ENCODE assay signal across 22 cellular contexts in genomic region chr12:69884386-69884785, GRCh38. TPM values are rescaled to one million over a fixed set of nuclear protein-coding genes. Genes with fewer than 3 reads are reported as not detected.
DNase-seq lines count a peak whose midpoint lies in the region; ATAC-seq, FAIRE-seq and TF ChIP-seq lines count a peak whose summit lies in the region.
"Had no signal": no experiment of that assay in that cellular context is flagged by ENCODE, and none has a peak within 500 bp of the region (broad histone marks: within the 10 kb centered on the region; RNA-seq: fewer than 3 reads in every experiment).

No MANE protein-coding gene starts in this region.

- H3K27me3 Mint-ChIP-seq in activated CD4-positive, alpha-beta T cell treated with anti-CD3 and anti-CD28 coated beads, Interleukin-2, amount 10 ng/mL, durations not matched to agents 24 days and 14 days: peaks cover 9% of the 10 kb centered on the region
- H3K27me3 Mint-ChIP-seq in T-helper 17 cell: peaks cover 14% of the 10 kb centered on the region

- H3K9ac ChIP-seq in H1 (replicated peaks in 1 of 4; ENCODE audit: extremely low read depth in 1 of 4, low read depth in 3 of 4, low read length in 3 of 4): no peak overlapping the region
- H3K9ac ChIP-seq: BLaER1 treated with 17β-estradiol and CSF1 and Interleukin-3, amounts not matched to agents 10 nM and 100 nM had no signal

- TF ChIP-seq POLR2A in H1 (IDR thresholded peaks at IDR 0.05; ENCODE audit: control extremely low read depth in 1 of 2, low read depth in 2 of 2, low read length in 2 of 2): no peak

- ATAC-seq in T-helper 17 cell (no peak), GM18517 (IDR thresholded peaks at IDR 0.05; ENCODE audit: unreplicated experiment) (no peak)

- H3K14ac ChIP-seq in H1 (ENCODE audit: insufficient read length): no peak overlapping the region

- POLR2A ChIA-PET in H1 (lab: Charles Lee; ENCODE audit: partially characterized antibody): interaction anchor here (1.2 kb wide), 1 partner anchor 358 kb away, joined by 4 read pairs; the partner anchor contains the start of gene CNOT2

- H3K27me3 ChIP-seq in H1 (replicated peaks in 1 of 4; ENCODE audit: control insufficient read depth in 3 of 4, extremely low read depth in 1 of 4, insufficient read depth in 3 of 4, low read length in 3 of 4): 0 out of 7 replicates have a peak, but pooled peaks cover 0 to 2% (median 0%) of the 10 kb centered on the region in 4 experiments
- H3K27me3 ChIP-seq in tibial artery: no peaks in the 10 kb centered on the region
- H3K27me3 ChIP-seq: BLaER1 treated with 17β-estradiol and CSF1 and Interleukin-3, amounts not matched to agents 10 nM and 100 nM; breast epithelium; SJCRH30 had no signal

- 97% methylated on average over 2 of the region's 2 CpGs; no CpG with 5 or more reads in 1 of the 2 experiments for WGBS in H1 (ENCODE audit: extremely low coverage in 1 of 2, insufficient coverage in 1 of 2, insufficient read length in 1 of 2, insufficient replicate concordance in 2 of 2, low coverage in 1 of 2, low lambda C conversion rate in 2 of 2, missing lambda C conversion rate in 1 of 2), 2 experiments

- no peaks in the 10 kb centered on the region for H3K36me3 ChIP-seq in H1 (ENCODE audit: control insufficient read depth in 2 of 4, insufficient read depth in 4 of 4, low read length in 3 of 4)
- no peaks in the 10 kb centered on the region for H3K36me3 ChIP-seq in tibial artery
- H3K36me3 ChIP-seq: BLaER1 treated with 17β-estradiol and CSF1 and Interleukin-3, amounts not matched to agents 10 nM and 100 nM; breast epithelium; MG63; SJCRH30; WERI-Rb-1 had no signal

- H3K4me3 ChIP-seq in H1 (ENCODE audit: extremely low read depth in 1 of 4, insufficient read depth in 2 of 4, low read depth in 3 of 4, low read length in 4 of 4): no peak overlapping the region
- no peak overlapping the region for H3K4me3 ChIP-seq in tibial artery
- H3K4me3 ChIP-seq: BLaER1 treated with 17β-estradiol and CSF1 and Interleukin-3, amounts not matched to agents 10 nM and 100 nM; breast epithelium; MG63; SJCRH30 had no signal

- FAIRE-seq in H1 (lab: Jason Lieb, UNC): no peak
- FAIRE-seq: A204.1 had no signal

- no peak overlapping the region for H3K56ac ChIP-seq in H1 (replicated peaks; ENCODE audit: insufficient read length, low read depth, low read length)

- H3K18ac ChIP-seq in H1 (ENCODE audit: extremely low read depth, low read length): no peak overlapping the region

- H3K4me1 Mint-ChIP-seq in activated CD4-positive, alpha-beta T cell treated with anti-CD3 and anti-CD28 coated beads, Interleukin-2, amount 10 ng/mL, durations not matched to agents 24 days and 14 days: no peaks in the 10 kb centered on the region
- H3K4me1 Mint-ChIP-seq in T-helper 17 cell: no peaks in the 10 kb centered on the region

- no peak overlapping the region for H3K4me2 ChIP-seq in H1 (ENCODE audit: insufficient read depth in 1 of 2, low read depth in 2 of 2, low read length in 2 of 2)
- H3K4me2 ChIP-seq: BLaER1 treated with 17β-estradiol and CSF1 and Interleukin-3, amounts not matched to agents 10 nM and 100 nM had no signal

- H3K36me3 Mint-ChIP-seq in activated CD4-positive, alpha-beta T cell treated with anti-CD3 and anti-CD28 coated beads, Interleukin-2, amount 10 ng/mL, durations not matched to agents 24 days and 14 days (ENCODE audit: low read depth): no peaks in the 10 kb centered on the region
- H3K36me3 Mint-ChIP-seq in T-helper 17 cell (ENCODE audit: low read depth): no peaks in the 10 kb centered on the region

- no peak overlapping the region for H4K91ac ChIP-seq in H1 (replicated peaks; ENCODE audit: insufficient read length, low read length)

- H3K4ac ChIP-seq in H1 (replicated peaks; ENCODE audit: insufficient read length, low read depth, low read length): no peak overlapping the region

- H2BK5ac ChIP-seq in H1 (ENCODE audit: low read depth, low read length): no peak overlapping the region; the same call in 1 of the 2 replicates

- H3K27ac ChIP-seq in H1 (ENCODE audit: low read depth, low read length) (no peak overlapping the region), tibial artery (no peak overlapping the region)
- H3K27ac ChIP-seq: BLaER1 treated with 17β-estradiol and CSF1 and Interleukin-3, amounts not matched to agents 10 nM and 100 nM; breast epithelium; SJCRH30; WERI-Rb-1 had no signal

- TF ChIP-seq EP300 in H1 (IDR thresholded peaks at IDR 0.05; ENCODE audit: borderline replicate concordance in 1 of 2, low read depth in 2 of 2, low read length in 2 of 2): no peak

- H3K4me1 ChIP-seq in H1 (replicated peaks in 1 of 4; ENCODE audit: control insufficient read depth in 3 of 4, insufficient read depth in 4 of 4, low read length in 3 of 4) (peaks cover 0 to 2% (median 1%) of the 10 kb centered on the region in 4 experiments; a peak in 1 of 7 replicates), tibial artery (peaks cover 0 to 14% (median under 1%) of the 10 kb centered on the region in 4 donors)
- H3K4me1 ChIP-seq: breast epithelium had no signal

- H3K27ac Mint-ChIP-seq in activated CD4-positive, alpha-beta T cell treated with anti-CD3 and anti-CD28 coated beads, Interleukin-2, amount 10 ng/mL, durations not matched to agents 24 days and 14 days: no peak overlapping the region
- no peak overlapping the region for H3K27ac Mint-ChIP-seq in T-helper 17 cell
- H3K27ac Mint-ChIP-seq: T-helper 1 cell treated with Interleukin-12 subunit alpha and Interleukin-12 subunit beta and Interleukin-4 antibody, amounts not matched to agents 30 μg/mL and 1 μg/mL, for 36 hours had no signal

- H2BK12ac ChIP-seq in H1 (ENCODE audit: low read depth, low read length): peak overlapping the region; percentile 76; the same call in 1 of the 2 replicates

- intact Hi-C loops in activated CD4-positive, alpha-beta T cell treated with anti-CD3 and anti-CD28 coated beads, Interleukin-2, amount 10 ng/mL, durations not matched to agents 24 days and 14 days (cut with micrococcal nuclease): no loop called here
- intact Hi-C loops in tibial artery (cut with DNase I; ENCODE audit: low total_unique reads): loop anchor here (5.0 to 10.0 kb wide), 2 partner anchors 510 to 693 kb away; no protein-coding TSS in a partner anchor

- H3K23me2 ChIP-seq in H1 (ENCODE audit: low read depth, low read length): no peaks in the 10 kb centered on the region

- H3K79me1 ChIP-seq in H1 (ENCODE audit: low read depth, low read length): no peaks in the 10 kb centered on the region

- H3K9me3 ChIP-seq in H1 (ENCODE audit: insufficient read depth in 2 of 2, low read depth in 1 of 2, low read length in 1 of 2) (no peaks in the 10 kb centered on the region), tibial artery (no peaks in the 10 kb centered on the region), T-helper 17 cell (ENCODE audit: control insufficient read depth, low read length, poor library complexity, severe bottlenecking) (no peaks in the 10 kb centered on the region)
- H3K9me3 ChIP-seq: BLaER1 treated with 17β-estradiol and CSF1 and Interleukin-3, amounts not matched to agents 10 nM and 100 nM; breast epithelium; MG63; SJCRH30 had no signal

- CTCF ChIA-PET in H1 (lab: Charles Lee; ENCODE audit: partially characterized antibody): interaction anchor here (0.6 to 1.8 kb wide), 7 partner anchors 9 to 843 kb away, joined by 3 to 14 read pairs (median 3); no protein-coding TSS in a partner anchor

- peak overlapping the region; percentile 8; the same call in 1 of the 2 replicates for H2AFZ ChIP-seq in H1 (ENCODE audit: low read length)

- H4K20me1 ChIP-seq in H1 (replicated peaks in 1 of 2; ENCODE audit: control insufficient read depth in 1 of 2, insufficient read depth in 2 of 2, low read length in 2 of 2): no peaks in the 10 kb centered on the region
- H4K20me1 ChIP-seq: BLaER1 treated with 17β-estradiol and CSF1 and Interleukin-3, amounts not matched to agents 10 nM and 100 nM had no signal

- H2BK20ac ChIP-seq in H1 (ENCODE audit: low read length): no peak overlapping the region

- no peak overlapping the region for H2AK5ac ChIP-seq in H1 (ENCODE audit: low read depth, low read length)

- TF ChIP-seq RAD21 in H1 (IDR thresholded peaks at IDR 0.05 in 1 of 2, conservative IDR thresholded peaks at IDR 0.05 in 1 of 2; ENCODE audit: low read depth in 2 of 2, low read length in 2 of 2): no peak

- no peak overlapping the region for H2BK120ac ChIP-seq in H1 (replicated peaks; ENCODE audit: low read depth, low read length)

- TF ChIP-seq CTCF in H1 (IDR thresholded peaks at IDR 0.05; ENCODE audit: control extremely low read depth in 1 of 3, insufficient read depth in 1 of 3, low read depth in 1 of 3, low read length in 3 of 3) (no peak), tibial artery (IDR thresholded peaks at IDR 0.05) (no peak)

- H3K9me3 Mint-ChIP-seq in activated CD4-positive, alpha-beta T cell treated with anti-CD3 and anti-CD28 coated beads, Interleukin-2, amount 10 ng/mL, durations not matched to agents 24 days and 14 days: no peaks in the 10 kb centered on the region
- H3K9me3 Mint-ChIP-seq: T-helper 1 cell treated with Interleukin-12 subunit alpha and Interleukin-12 subunit beta and Interleukin-4 antibody, amounts not matched to agents 30 μg/mL and 1 μg/mL, for 36 hours had no signal

- peak; percentile 36 for DNase-seq in activated CD4-positive, alpha-beta T cell treated with anti-CD3 and anti-CD28 coated beads, Interleukin-2, amount 10 ng/mL, durations not matched to agents 24 days and 14 days
- DNase-seq in activated CD4-positive, alpha-beta T cell treated with anti-CD3 and anti-CD28 coated beads, Interleukin-2, amount 50 U/mL, for 48 hours: no peak
- DNase-seq in NCI-H69 (lab: John Stamatoyannopoulos, UW) (peak; percentile 80), H1 (ENCODE audit: low read depth in 1 of 2, low spot score in 2 of 2) (no peak), tibial artery (no peak), T-helper 17 cell (no peak)
- DNase-seq in stimulated activated CD4-positive, alpha-beta T cell treated with anti-CD3 and anti-CD28 coated beads, Interleukin-12 subunit alpha, Interleukin-12 subunit beta, amount 100 ng/mL, for 4 hours: no peak
- DNase-seq: activated T-cell treated with anti-CD3 and anti-CD28 coated beads for 4 hours; head of caudate nucleus; MG63; NCI-H1694 treated with DMSO at 0.1 percent for 48 hours; NCI-H524 treated with DMSO at 0.1 percent for 48 hours; retina; stimulated activated CD8-positive, alpha-beta memory T cell treated with anti-CD3 and anti-CD28 coated beads, Interleukin-4, amount 100 ng/mL, for 48 hours; WERI-Rb-1 had no signal

- H3K79me2 ChIP-seq in H1 (ENCODE audit: control insufficient read depth in 1 of 2, insufficient read depth in 2 of 2, low read length in 2 of 2): no peaks in the 10 kb centered on the region

- no peak overlapping the region for H4K5ac ChIP-seq in H1 (ENCODE audit: insufficient read length, low read depth, low read length)

- H4K8ac ChIP-seq in H1 (ENCODE audit: extremely low read depth, insufficient read depth, low read length): no peak overlapping the region

- no peak overlapping the region for H2BK15ac ChIP-seq in H1 (ENCODE audit: low read length)

- H3K4me3 Mint-ChIP-seq in activated CD4-positive, alpha-beta T cell treated with anti-CD3 and anti-CD28 coated beads, Interleukin-2, amount 10 ng/mL, durations not matched to agents 24 days and 14 days: no peak overlapping the region
- no peak overlapping the region for H3K4me3 Mint-ChIP-seq in T-helper 17 cell
- H3K4me3 Mint-ChIP-seq: T-helper 1 cell treated with Interleukin-12 subunit alpha and Interleukin-12 subunit beta and Interleukin-4 antibody, amounts not matched to agents 30 μg/mL and 1 μg/mL, for 36 hours had no signal

- H3K23ac ChIP-seq in H1 (ENCODE audit: insufficient read length): no peak overlapping the region

RNA-seq across cellular contexts. Expression of gene MYRFL, which starts 59.4 kb away (rescaled TPM):
- total RNA-seq in activated CD4-positive, alpha-beta T cell treated with anti-CD3 and anti-CD28 coated beads, Interleukin-2, amount 10 ng/mL, durations not matched to agents 24 days and 14 days: not detected in 2 replicates
- total RNA-seq in H1 (2021; fragmentation: NEBNext Ultra II Directional; extraction: Animal tissue kit (Norgen Biotek cat#: 25700)): 1.4 and 2.0 TPM in 2 replicates
- polyA plus RNA-seq in H1 (2011; rRNA removed): 0.72 and 1.1 TPM in 2 replicates
- polyA plus RNA-seq in H1 (2011; cell fraction: cytosol; rRNA removed): 1.1 TPM
- polyA plus RNA-seq in H1 (2011; cell fraction: nucleus; rRNA removed): 0.58 TPM
- 0.90 to 1.9 TPM (median 1.0 TPM) in 4 replicates for polyA plus RNA-seq in H1 (2012, experiment 1 of 2)
- polyA plus RNA-seq in H1 (2012, experiment 2 of 2): 0.29 TPM
- 2.2 TPM for polyA plus RNA-seq in H1 (2013, experiment 1 of 2)
- 1.9 TPM for polyA plus RNA-seq in H1 (2013, experiment 2 of 2)
- polyA minus RNA-seq in H1 (2011; rRNA and poly(A)+ RNA removed): 1.4 and 1.6 TPM in 2 replicates
- polyA minus RNA-seq in H1 (2011; cell fraction: cytosol; rRNA and poly(A)+ RNA removed): 0.37 TPM
- 1.5 TPM for polyA minus RNA-seq in H1 (2011; cell fraction: nucleus; rRNA and poly(A)+ RNA removed)
- not detected for total RNA-seq in T-helper 17 cell
- total RNA-seq: SJCRH30, ureter had no signal

Comparison
In these comparisons a context has a peak if more than half of its experiments do, and no peak if none do; other contexts are left out.
1. DNase-seq: peak in activated CD4-positive, alpha-beta T cell treated with anti-CD3 and anti-CD28 coated beads, Interleukin-2, amount 10 ng/mL, durations not matched to agents 24 days and 14 days (single experiment) and NCI-H69 (single experiment); none in activated CD4-positive, alpha-beta T cell treated with anti-CD3 and anti-CD28 coated beads, Interleukin-2, amount 50 U/mL, for 48 hours (0 of 2), H1 (0 of 2), tibial artery (0 of 2), T-helper 17 cell (0 of 3) and stimulated activated CD4-positive, alpha-beta T cell treated with anti-CD3 and anti-CD28 coated beads, Interleukin-12 subunit alpha, Interleukin-12 subunit beta, amount 100 ng/mL, for 4 hours (single experiment).